ENCODE assay signal across 8 cellular contexts in genomic region chr20:45934587-45935415, GRCh38. TPM values are rescaled to one million over a fixed set of nuclear protein-coding genes. Genes with fewer than 3 reads are reported as not detected.
A peak's percentile ranks its signal among the peaks of the same experiment; 100 is the strongest.
DNase-seq lines count a peak whose midpoint lies in the region; ATAC-seq and TF ChIP-seq lines count a peak whose summit lies in the region.

Gene PCIF1 (plus strand): TSS chr20:45934683. CDS start chr20:45939000, 4,317 bp downstream.

- TF ChIP-seq CTCF in NB4 (IDR thresholded peaks at IDR 0.05; ENCODE audit: low read depth, low read length) (no peak), neutrophil (IDR thresholded peaks at IDR 0.05) (peak; percentile 10), subcutaneous adipose tissue (IDR thresholded peaks at IDR 0.05; ENCODE audit: low read depth) (no peak)

- H3K4me1 Mint-ChIP-seq in activated naive CD4-positive, alpha-beta T cell treated with anti-CD3 and anti-CD28 coated beads for 36 hours (ENCODE audit: low read depth): peaks cover 30% of the 10 kb centered on the region

- CTCF ChIA-PET in activated naive CD4-positive, alpha-beta T cell treated with anti-CD3 and anti-CD28 coated beads for 36 hours (lab: Charles Lee): interaction anchor here (0.5 to 2.5 kb wide), 5 partner anchors 35 to 632 kb away, joined by 3 to 19 read pairs (median 9); no protein-coding TSS in a partner anchor

- peak within 1 kb of the TSS; percentile 95 for H3K27ac Mint-ChIP-seq in activated naive CD4-positive, alpha-beta T cell treated with anti-CD3 and anti-CD28 coated beads for 36 hours

- peak within 1 kb of the TSS; percentile 93 for H3K4me3 Mint-ChIP-seq in activated naive CD4-positive, alpha-beta T cell treated with anti-CD3 and anti-CD28 coated beads for 36 hours

- peak; percentile 96 for DNase-seq in GM04504 (ENCODE audit: low read depth)
- DNase-seq in NB4 (ENCODE audit: low read depth): peak; percentile 98
- peak; percentile 99 for DNase-seq in SK-N-DZ (ENCODE audit: low spot score)
- peak; percentile 99 for DNase-seq in activated naive CD4-positive, alpha-beta T cell treated with anti-CD3 and anti-CD28 coated beads for 36 hours
- DNase-seq in foreskin melanocyte: peak; percentile 96

- TF ChIP-seq POLR2A in NB4 (IDR thresholded peaks at IDR 0.05; ENCODE audit: extremely low read depth, insufficient read length): peak; percentile 94

- peaks cover 33% of the 10 kb centered on the region for H3K36me3 ChIP-seq in neutrophil

- no peaks in the 10 kb centered on the region for H3K27me3 ChIP-seq in neutrophil

- peaks cover 17 to 18% of the 10 kb centered on the region in 2 experiments for H3K4me1 ChIP-seq in neutrophil (ENCODE audit: control insufficient read depth in 1 of 2, insufficient read depth in 1 of 2, low read depth in 1 of 2, low read length in 1 of 2)

- intact Hi-C loops in activated naive CD4-positive, alpha-beta T cell treated with anti-CD3 and anti-CD28 coated beads for 36 hours (cut with micrococcal nuclease): loop anchor here (1.0 to 5.0 kb wide), 10 partner anchors 38 to 752 kb away; partner anchors contain the start of genes ACOT8, CTSA, ELMO2 and NCOA5

- no peaks in the 10 kb centered on the region for H3K27me3 Mint-ChIP-seq in activated naive CD4-positive, alpha-beta T cell treated with anti-CD3 and anti-CD28 coated beads for 36 hours (ENCODE audit: low read depth)

- peaks cover 22% of the 10 kb centered on the region for H3K36me3 Mint-ChIP-seq in activated naive CD4-positive, alpha-beta T cell treated with anti-CD3 and anti-CD28 coated beads for 36 hours (ENCODE audit: low read depth)

- H3K4me3 ChIP-seq in NB4 (ENCODE audit: low read depth, low read length) (peak within 1 kb of the TSS; percentile 88), neutrophil (ENCODE audit: low read depth in 1 of 2, low read length in 1 of 2) (peak within 1 kb of the TSS; percentile 90 to 100)

- peak within 1 kb of the TSS; percentile 99 for H3K27ac ChIP-seq in neutrophil

- H3K9me3 Mint-ChIP-seq in activated naive CD4-positive, alpha-beta T cell treated with anti-CD3 and anti-CD28 coated beads for 36 hours: no peaks in the 10 kb centered on the region

- ATAC-seq in HG02571 (IDR thresholded peaks at IDR 0.05; ENCODE audit: unreplicated experiment): peak; percentile 71

- H3K9me3 ChIP-seq in neutrophil: no peaks in the 10 kb centered on the region

RNA-seq across cellular contexts. Expression of gene PCIF1, which starts in this region (rescaled TPM):
- 13.0 and 13.5 TPM in 2 replicates for polyA plus RNA-seq in SK-N-DZ (2014; cell fraction: cytosol; rRNA removed)
- polyA plus RNA-seq in SK-N-DZ (2014; cell fraction: nucleus; rRNA removed): 13.2 and 33.7 TPM in 2 replicates
- 10 to 100 TPM; 39.2 to 39.5 TPM for total RNA-seq in activated naive CD4-positive, alpha-beta T cell treated with anti-CD3 and anti-CD28 coated beads for 36 hours
- 10 to 100 TPM; 20.7 to 39.2 (median 24.8) TPM for total RNA-seq in subcutaneous adipose tissue

Comparison
In these comparisons a context has a peak if more than half of its experiments do, and no peak if none do; other contexts are left out.
1. Peak in every context shown above with its lines: DNase-seq, ATAC-seq, H3K4me3 ChIP-seq and H3K27ac ChIP-seq.